ENCODE assay signal across 23 cellular contexts in genomic region chr20:46705378-46705729, GRCh38. TPM values are rescaled to one million over a fixed set of nuclear protein-coding genes. Genes with fewer than 3 reads are reported as not detected.
A peak's percentile ranks its signal among the peaks of the same experiment; 100 is the strongest.
DNase-seq lines count a peak whose midpoint lies in the region; ATAC-seq and TF ChIP-seq lines count a peak whose summit lies in the region.
"Had no signal": no experiment of that assay in that cellular context is flagged by ENCODE, and none has a peak within 500 bp of the region (broad histone marks: within the 10 kb centered on the region; RNA-seq: fewer than 3 reads in every experiment).

No MANE protein-coding gene starts in this region.

- ATAC-seq in lower lobe of right lung = no peak
- ATAC-seq: natural killer cell; stimulated activated naive CD8-positive, alpha-beta T cell treated with anti-CD3 and anti-CD28 coated beads, Interleukin-15, amount 100 ng/mL, for 72 hours had no signal

- intact Hi-C loops in thyroid gland (cut with DNase I) (no loop called here), lower lobe of right lung (cut with DNase I) (no loop called here)

- H3K27me3 ChIP-seq in liver (ENCODE audit: control insufficient read depth in 4 of 4, insufficient read depth in 4 of 4, low read length in 3 of 4) (no peaks in the 10 kb centered on the region), thyroid gland (no peaks in the 10 kb centered on the region), lower lobe of right lung (ENCODE audit: low read depth) (peaks cover 5% of the 10 kb centered on the region)

- H3K4me3 ChIP-seq in choroid plexus epithelial cell (ENCODE audit: low read depth, low read length) (no peak overlapping the region), liver (ENCODE audit: low read depth in 1 of 3, low read length in 3 of 3) (peak overlapping the region; percentile 21 to 50 (median 31)), thyroid gland (replicated peaks in 1 of 3) (no peak overlapping the region), lower lobe of right lung (no peak overlapping the region)

- TF ChIP-seq RAD21 in liver (IDR thresholded peaks at IDR 0.05) = no peak

- 38% methylated on average over 4 of the region's 4 CpGs for WGBS in liver
- WGBS in thyroid gland, 2 donors = 79 to 84% methylated on average over 4 of the region's 4 CpGs

- in situ Hi-C loops in G401 (cut with HindIII; ENCODE audit: low sequenced_read_pairs) = no loop called here

- TF ChIP-seq CTCF in choroid plexus epithelial cell (conservative IDR thresholded peaks at IDR 0.05; ENCODE audit: low read depth, low read length) (no peak), liver (IDR thresholded peaks at IDR 0.05; ENCODE audit: low read depth, low read length, missing input control) (no peak), thyroid gland (IDR thresholded peaks at IDR 0.05) (no peak), lower lobe of right lung (IDR thresholded peaks at IDR 0.05) (no peak)

- TF ChIP-seq POLR2A in thyroid gland (IDR thresholded peaks at IDR 0.05) = no peak

- DNase-seq in AG20443 (ENCODE audit: low spot score) = peak; percentile 75
- DNase-seq in choroid plexus epithelial cell (ENCODE audit: low read depth) = peak; percentile 30
- DNase-seq in thyroid gland = no peak
- no peak for DNase-seq in kidney glomerular epithelial cell (lab: John Stamatoyannopoulos, UW)
- DNase-seq in NCI-H2227 treated with DMSO at 0.1 percent for 48 hours (lab: John Stamatoyannopoulos, UW) = no peak
- DNase-seq in lower lobe of right lung = no peak
- no peak for DNase-seq in G401 (ENCODE audit: low spot score)
- DNase-seq: activated CD4-positive, alpha-beta T cell treated with anti-CD3 and anti-CD28 coated beads for 48 hours; activated CD8-positive, alpha-beta memory T cell treated with anti-CD3 and anti-CD28 coated beads, Interleukin-2, amount 50 U/mL, for 4 hours; activated gamma-delta T cell; cerebellar nuclear complex; COR-L47; effector CD8-positive, alpha-beta T cell; GOT3; hypothalamus; natural killer cell; NCI-H1105; NCI-H526 treated with DMSO at 0.1 percent for 48 hours; stimulated activated CD4-positive, alpha-beta T cell treated with anti-CD3 and anti-CD28 coated beads, Interleukin-4, amount 100 ng/mL, for 1 hour; stimulated activated naive CD8-positive, alpha-beta T cell treated with anti-CD3 and anti-CD28 coated beads, Interleukin-15, amount 100 ng/mL, for 72 hours; SW 1271 had no signal

- H3K27ac ChIP-seq in liver (ENCODE audit: low read depth in 1 of 2, low read length in 2 of 2) = peak overlapping the region; percentile 83 to 96
- H3K27ac ChIP-seq in thyroid gland = peak overlapping the region in 2 of 3 donors; percentile 33 to 36
- no peak overlapping the region for H3K27ac ChIP-seq in lower lobe of right lung

- H3K9me3 ChIP-seq in liver (ENCODE audit: control insufficient read depth in 4 of 4, low read length in 3 of 4) (no peaks in the 10 kb centered on the region), thyroid gland (no peaks in the 10 kb centered on the region), lower lobe of right lung (no peaks in the 10 kb centered on the region)

- H3K36me3 ChIP-seq in liver (ENCODE audit: control insufficient read depth in 4 of 4, insufficient read depth in 3 of 4, low read depth in 1 of 4, low read length in 3 of 4) (no peaks in the 10 kb centered on the region), thyroid gland (no peaks in the 10 kb centered on the region), lower lobe of right lung (no peaks in the 10 kb centered on the region)

- H3K9ac ChIP-seq in liver (ENCODE audit: low read depth in 1 of 2, low read length in 2 of 2) = peak overlapping the region; percentile 13 to 32

- peaks cover 5 to 49% (median 10%) of the 10 kb centered on the region in 4 donors for H3K4me1 ChIP-seq in liver (ENCODE audit: control insufficient read depth in 4 of 4, insufficient read depth in 4 of 4, low read length in 3 of 4)
- H3K4me1 ChIP-seq in thyroid gland = peaks cover 19 to 24% of the 10 kb centered on the region in 2 donors
- H3K4me1 ChIP-seq in lower lobe of right lung = peaks cover 6% of the 10 kb centered on the region

TF ChIP-seq in liver, 16 proteins besides CTCF, POLR2A, EP300 and RAD21:
- TF ChIP-seq, protein P1, sequence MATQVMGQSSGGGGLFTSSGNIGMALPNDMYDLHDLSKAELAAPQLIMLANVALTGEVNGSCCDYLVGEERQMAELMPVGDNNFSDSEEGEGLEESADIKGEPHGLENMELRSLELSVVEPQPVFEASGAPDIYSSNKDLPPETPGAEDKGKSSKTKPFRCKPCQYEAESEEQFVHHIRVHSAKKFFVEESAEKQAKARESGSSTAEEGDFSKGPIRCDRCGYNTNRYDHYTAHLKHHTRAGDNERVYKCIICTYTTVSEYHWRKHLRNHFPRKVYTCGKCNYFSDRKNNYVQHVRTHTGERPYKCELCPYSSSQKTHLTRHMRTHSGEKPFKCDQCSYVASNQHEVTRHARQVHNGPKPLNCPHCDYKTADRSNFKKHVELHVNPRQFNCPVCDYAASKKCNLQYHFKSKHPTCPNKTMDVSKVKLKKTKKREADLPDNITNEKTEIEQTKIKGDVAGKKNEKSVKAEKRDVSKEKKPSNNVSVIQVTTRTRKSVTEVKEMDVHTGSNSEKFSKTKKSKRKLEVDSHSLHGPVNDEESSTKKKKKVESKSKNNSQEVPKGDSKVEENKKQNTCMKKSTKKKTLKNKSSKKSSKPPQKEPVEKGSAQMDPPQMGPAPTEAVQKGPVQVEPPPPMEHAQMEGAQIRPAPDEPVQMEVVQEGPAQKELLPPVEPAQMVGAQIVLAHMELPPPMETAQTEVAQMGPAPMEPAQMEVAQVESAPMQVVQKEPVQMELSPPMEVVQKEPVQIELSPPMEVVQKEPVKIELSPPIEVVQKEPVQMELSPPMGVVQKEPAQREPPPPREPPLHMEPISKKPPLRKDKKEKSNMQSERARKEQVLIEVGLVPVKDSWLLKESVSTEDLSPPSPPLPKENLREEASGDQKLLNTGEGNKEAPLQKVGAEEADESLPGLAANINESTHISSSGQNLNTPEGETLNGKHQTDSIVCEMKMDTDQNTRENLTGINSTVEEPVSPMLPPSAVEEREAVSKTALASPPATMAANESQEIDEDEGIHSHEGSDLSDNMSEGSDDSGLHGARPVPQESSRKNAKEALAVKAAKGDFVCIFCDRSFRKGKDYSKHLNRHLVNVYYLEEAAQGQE (IDR thresholded peaks at IDR 0.05) = peak; percentile 90
- TF ChIP-seq MAX (IDR thresholded peaks at IDR 0.05) (peak; percentile 66), HNF4G (IDR thresholded peaks at IDR 0.05) (no peak), NR2F2 (IDR thresholded peaks at IDR 0.05) (no peak), SP1 (IDR thresholded peaks at IDR 0.05) (peak; percentile 84), JUND (IDR thresholded peaks at IDR 0.05) (peak in 1 of 2 donors; percentile 73), FOXA2 (IDR thresholded peaks at IDR 0.05) (peak; percentile 97), HNF4A (conservative IDR thresholded peaks at IDR 0.05) (peak; percentile 57 to 69), FOXA1 (IDR thresholded peaks at IDR 0.05) (peak; percentile 90), ZBTB33 (IDR thresholded peaks at IDR 0.05) (peak; percentile 70), TAF1 (conservative IDR thresholded peaks at IDR 0.05) (peak; percentile 55), GABPA (IDR thresholded peaks at IDR 0.05 in 1 of 2, conservative IDR thresholded peaks at IDR 0.05 in 1 of 2) (peak in 1 of 2 donors; percentile 46), RXRA (IDR thresholded peaks at IDR 0.05) (peak; percentile 76 to 84), YY1 (IDR thresholded peaks at IDR 0.05) (peak; percentile 82), EGR1 (IDR thresholded peaks at IDR 0.05; ENCODE audit: low read depth in 2 of 2) (peak in 1 of 2 donors; percentile 78)
- TF ChIP-seq, protein P2, sequence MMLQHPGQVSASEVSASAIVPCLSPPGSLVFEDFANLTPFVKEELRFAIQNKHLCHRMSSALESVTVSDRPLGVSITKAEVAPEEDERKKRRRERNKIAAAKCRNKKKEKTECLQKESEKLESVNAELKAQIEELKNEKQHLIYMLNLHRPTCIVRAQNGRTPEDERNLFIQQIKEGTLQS (IDR thresholded peaks at IDR 0.05) = no peak

RNA-seq across cellular contexts. Expression of gene SLC2A10, which starts 4.1 kb away (rescaled TPM):
- total RNA-seq in liver (10 to 100 TPM in 1 of 2 donors, 1 to 10 TPM in 1; 8.0 to 79.7 TPM), thyroid gland (10 to 100 TPM; 33.7 to 53.0 (median 51.1) TPM), lower lobe of right lung (11.5 TPM)
- 10 to 100 TPM; 14.4 to 38.9 TPM for polyA plus RNA-seq in liver
- total RNA-seq in G401 (2014; rRNA removed; shearing (Covaris generic)) = 2.4 and 3.4 TPM in 2 replicates
- polyA plus RNA-seq: keratinocyte had no signal

RNA-seq across cellular contexts. Expression of gene TP53RK, which starts 16.1 kb away (rescaled TPM):
- total RNA-seq in liver (10 to 100 TPM in 1 of 2 donors, 1 to 10 TPM in 1; 7.9 to 12.8 TPM), thyroid gland (10 to 100 TPM; 20.2 to 49.6 (median 36.1) TPM), lower lobe of right lung (11.9 TPM)
- polyA plus RNA-seq in liver = 1 to 10 TPM; 4.7 to 5.7 TPM
- 24.4 and 25.2 TPM in 2 replicates for total RNA-seq in G401 (2014; rRNA removed; shearing (Covaris generic))

RNA-seq across cellular contexts. Expression of gene SLC13A3, which starts 54.1 kb away (rescaled TPM):
- total RNA-seq in liver (10 to 100 TPM in 1 of 2 donors, 1 to 10 TPM in 1; 1.5 to 10.7 TPM), thyroid gland (1 to 10 TPM; 1.8 to 4.2 (median 2.1) TPM), lower lobe of right lung (2.0 TPM)
- 1 to 10 TPM; 7.9 to 8.8 TPM for polyA plus RNA-seq in liver
- not detected in 2 replicates for total RNA-seq in G401 (2014; rRNA removed; shearing (Covaris generic))

Comparison
In these comparisons a context has a peak if more than half of its experiments do, and no peak if none do; other contexts are left out.
1. DNase-seq: peak in AG20443 (single experiment) and choroid plexus epithelial cell (single experiment); none in thyroid gland (0 of 2), kidney glomerular epithelial cell (single experiment), NCI-H2227 treated with DMSO at 0.1 percent for 48 hours (single experiment), lower lobe of right lung (single experiment) and G401 (single experiment).
2. H3K4me3 ChIP-seq: peak in liver (3 of 3); none in choroid plexus epithelial cell (single experiment), thyroid gland (0 of 3) and lower lobe of right lung (single experiment).